Comparison of ENCODE assay signal across 8 cellular contexts in genomic region chr1:23484253-23485001, GRCh38. TPM values are rescaled to one million over a fixed set of nuclear protein-coding genes. Genes with fewer than 3 reads are reported as not detected.
DNase-seq lines count a peak whose midpoint lies in the region; ATAC-seq lines count a peak whose summit lies in the region.

No MANE protein-coding gene starts in this region.

- H3K27ac Mint-ChIP-seq in IgD-negative memory B cell: peak overlapping the region in 1 of 3 donors; percentile 85
- H3K27ac Mint-ChIP-seq in natural killer cell treated with Interleukin-12 subunit alpha and Interleukin-12 subunit beta and Interleukin-15 and Interleukin-18, amount 100 ng/mL, for 72 hours: no peak overlapping the region

- H3K27me3 Mint-ChIP-seq in IgD-negative memory B cell: peaks cover 9% of the 10 kb centered on the region
- peaks cover 30 to 41% of the 10 kb centered on the region in 2 donors for H3K27me3 Mint-ChIP-seq in natural killer cell treated with Interleukin-12 subunit alpha and Interleukin-12 subunit beta and Interleukin-15 and Interleukin-18, amount 100 ng/mL, for 72 hours

- H3K4me3 Mint-ChIP-seq in IgD-negative memory B cell: peak overlapping the region; percentile 58 to 98 (median 90)
- H3K4me3 Mint-ChIP-seq in natural killer cell treated with Interleukin-12 subunit alpha and Interleukin-12 subunit beta and Interleukin-15 and Interleukin-18, amount 100 ng/mL, for 72 hours: peak overlapping the region; percentile 77

- H3K4me1 Mint-ChIP-seq in IgD-negative memory B cell: peaks cover 16 to 21% (median 20%) of the 10 kb centered on the region in 3 donors
- peaks cover 10 to 12% of the 10 kb centered on the region in 2 donors for H3K4me1 Mint-ChIP-seq in natural killer cell treated with Interleukin-12 subunit alpha and Interleukin-12 subunit beta and Interleukin-15 and Interleukin-18, amount 100 ng/mL, for 72 hours (ENCODE audit: low read depth in 2 of 2)

- H3K9me3 Mint-ChIP-seq in IgD-negative memory B cell: no peaks in the 10 kb centered on the region
- H3K9me3 Mint-ChIP-seq in natural killer cell treated with Interleukin-12 subunit alpha and Interleukin-12 subunit beta and Interleukin-15 and Interleukin-18, amount 100 ng/mL, for 72 hours: no peaks in the 10 kb centered on the region

- peak; percentile 92 to 93 for ATAC-seq in natural killer cell treated with Interleukin-12 subunit alpha and Interleukin-12 subunit beta and Interleukin-15 and Interleukin-18, amount 100 ng/mL, for 72 hours

- peak; percentile 74 to 78 for DNase-seq in NCI-H524 (lab: John Stamatoyannopoulos, UW)
- no peak for DNase-seq in NCI-H524 treated with DMSO at 0.1 percent for 48 hours (lab: John Stamatoyannopoulos, UW)
- peak; percentile 87 for DNase-seq in RKO (ENCODE audit: low spot score)
- DNase-seq in activated effector memory CD4-positive, alpha-beta T cell treated with Interleukin-2 at 50 U/mL for 16 hours: peak; percentile 91
- DNase-seq in fibroblast of the conjunctiva (ENCODE audit: low read depth): peak; percentile 92
- DNase-seq in natural killer cell treated with Interleukin-12 subunit alpha and Interleukin-12 subunit beta and Interleukin-15 and Interleukin-18, amount 100 ng/mL, for 72 hours (ENCODE audit: low spot score): peak; percentile 84
- peak; percentile 87 to 95 (median 92) for DNase-seq in stimulated activated naive CD4-positive, alpha-beta T cell (lab: John Stamatoyannopoulos, UW)

- no peaks in the 10 kb centered on the region for H3K36me3 Mint-ChIP-seq in IgD-negative memory B cell
- no peaks in the 10 kb centered on the region for H3K36me3 Mint-ChIP-seq in natural killer cell treated with Interleukin-12 subunit alpha and Interleukin-12 subunit beta and Interleukin-15 and Interleukin-18, amount 100 ng/mL, for 72 hours

RNA-seq across cellular contexts. Expression of gene ASAP3, which starts 0.4 kb away (rescaled TPM):
- 0.66 TPM for polyA plus RNA-seq in IgD-negative memory B cell
- total RNA-seq in natural killer cell treated with Interleukin-12 subunit alpha and Interleukin-12 subunit beta and Interleukin-15 and Interleukin-18, amount 100 ng/mL, for 72 hours: not detected

RNA-seq across cellular contexts. Expression of gene E2F2, which starts 46.6 kb away (rescaled TPM):
- 2.2 TPM for polyA plus RNA-seq in IgD-negative memory B cell
- 10 to 100 TPM; 10.7 to 15.5 TPM for total RNA-seq in natural killer cell treated with Interleukin-12 subunit alpha and Interleukin-12 subunit beta and Interleukin-15 and Interleukin-18, amount 100 ng/mL, for 72 hours

RNA-seq across cellular contexts. Expression of gene TCEA3, which starts 59.9 kb away (rescaled TPM):
- polyA plus RNA-seq in IgD-negative memory B cell: 0.69 TPM
- under 1 TPM in 1 of 2 donors, not detected in 1; 0.31 TPM for total RNA-seq in natural killer cell treated with Interleukin-12 subunit alpha and Interleukin-12 subunit beta and Interleukin-15 and Interleukin-18, amount 100 ng/mL, for 72 hours
